Comparison of ENCODE assay signal across 8 cellular contexts in the genomic region with DNA sequence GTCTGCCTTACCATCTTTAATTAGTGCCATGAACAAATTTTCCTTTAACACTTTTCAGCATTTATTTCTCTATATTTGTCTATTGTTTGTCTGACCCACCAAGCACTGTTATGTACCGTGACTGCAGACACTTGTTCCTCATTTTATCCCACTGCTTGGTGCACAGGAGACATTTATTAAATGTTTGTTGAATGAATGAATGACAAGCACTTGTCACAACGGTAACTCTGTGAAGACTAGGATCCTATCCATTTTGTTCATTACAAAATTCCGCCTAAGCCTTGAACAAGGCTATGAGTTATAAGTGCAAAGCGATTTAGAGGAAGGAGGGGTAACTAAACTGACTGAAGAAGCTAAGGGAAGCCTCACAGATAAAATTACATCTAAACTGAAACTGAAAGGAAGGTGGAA. TPM values are rescaled to one million over a fixed set of nuclear protein-coding genes. Genes with fewer than 3 reads are reported as not detected.
DNase-seq lines count a peak whose midpoint lies in the region; ATAC-seq, FAIRE-seq and TF ChIP-seq lines count a peak whose summit lies in the region.

No MANE protein-coding gene starts in this region.

- H3K27me3 Mint-ChIP-seq in T-helper 1 cell treated with Interleukin-12 subunit alpha and Interleukin-12 subunit beta and Interleukin-4 antibody, amounts not matched to agents 30 μg/mL and 1 μg/mL, for 36 hours (ENCODE audit: low read depth): no peaks in the 10 kb centered on the region
- no peaks in the 10 kb centered on the region for H3K27me3 Mint-ChIP-seq in activated naive CD8-positive, alpha-beta T cell

- no peak for TF ChIP-seq CTCF in kidney (IDR thresholded peaks at IDR 0.05; ENCODE audit: borderline replicate concordance, extremely low read depth, insufficient read depth)

- H3K4me1 Mint-ChIP-seq in T-helper 1 cell treated with Interleukin-12 subunit alpha and Interleukin-12 subunit beta and Interleukin-4 antibody, amounts not matched to agents 30 μg/mL and 1 μg/mL, for 36 hours (ENCODE audit: low read depth): peaks cover 45% of the 10 kb centered on the region
- H3K4me1 Mint-ChIP-seq in activated naive CD8-positive, alpha-beta T cell (ENCODE audit: low read depth): peaks cover 48% of the 10 kb centered on the region

- H3K27ac ChIP-seq in kidney (ENCODE audit: low read depth in 2 of 2, low read length in 2 of 2) (peak overlapping the region in 1 of 2 donors; percentile 35), substantia nigra (ENCODE audit: low read depth, low read length, poor library complexity, severe bottlenecking) (peak overlapping the region; percentile 88)

- H3K9me3 Mint-ChIP-seq in T-helper 1 cell treated with Interleukin-12 subunit alpha and Interleukin-12 subunit beta and Interleukin-4 antibody, amounts not matched to agents 30 μg/mL and 1 μg/mL, for 36 hours: no peaks in the 10 kb centered on the region
- H3K9me3 Mint-ChIP-seq in activated naive CD8-positive, alpha-beta T cell (ENCODE audit: low read depth): no peaks in the 10 kb centered on the region

- in situ Hi-C loops in G401 (cut with HindIII; ENCODE audit: low sequenced_read_pairs): no loop called here

- no peak for DNase-seq in T-helper 1 cell
- no peak for DNase-seq in kidney
- no peak for DNase-seq in substantia nigra (lab: John Stamatoyannopoulos, UW)
- no peak for DNase-seq in anterior cingulate cortex (lab: John Stamatoyannopoulos, UW)
- no peak for DNase-seq in G401 (ENCODE audit: low spot score)

- H3K4me3 ChIP-seq in kidney (ENCODE audit: low read length in 2 of 2): peak overlapping the region; percentile 61 to 70

- no peak for ATAC-seq in GM21786 (IDR thresholded peaks at IDR 0.05; ENCODE audit: unreplicated experiment)

- H3K36me3 Mint-ChIP-seq in T-helper 1 cell treated with Interleukin-12 subunit alpha and Interleukin-12 subunit beta and Interleukin-4 antibody, amounts not matched to agents 30 μg/mL and 1 μg/mL, for 36 hours (ENCODE audit: low read depth): peaks cover 11% of the 10 kb centered on the region
- peaks cover 7% of the 10 kb centered on the region for H3K36me3 Mint-ChIP-seq in activated naive CD8-positive, alpha-beta T cell

- H3K27ac Mint-ChIP-seq in T-helper 1 cell treated with Interleukin-12 subunit alpha and Interleukin-12 subunit beta and Interleukin-4 antibody, amounts not matched to agents 30 μg/mL and 1 μg/mL, for 36 hours: peak overlapping the region; percentile 84
- peak overlapping the region; percentile 89 for H3K27ac Mint-ChIP-seq in activated naive CD8-positive, alpha-beta T cell

- peaks cover 6% of the 10 kb centered on the region in 2 donors for H3K4me1 ChIP-seq in kidney (ENCODE audit: control insufficient read depth in 1 of 2, insufficient read depth in 1 of 2, low read depth in 1 of 2, low read length in 2 of 2)

- intact Hi-C loops in kidney (cut with DNase I): no loop called here

- H3K36me3 ChIP-seq in kidney (ENCODE audit: control insufficient read depth in 1 of 2, insufficient read depth in 2 of 2, low read length in 2 of 2): peaks cover 10 to 11% of the 10 kb centered on the region in 2 donors

- FAIRE-seq in kidney (lab: Jason Lieb, UNC): no peak

- H3K4me3 Mint-ChIP-seq in T-helper 1 cell treated with Interleukin-12 subunit alpha and Interleukin-12 subunit beta and Interleukin-4 antibody, amounts not matched to agents 30 μg/mL and 1 μg/mL, for 36 hours: peak overlapping the region; percentile 91
- H3K4me3 Mint-ChIP-seq in activated naive CD8-positive, alpha-beta T cell: peak overlapping the region; percentile 88

- H3K9me3 ChIP-seq in kidney (ENCODE audit: control insufficient read depth in 1 of 2, low read length in 2 of 2): no peaks in the 10 kb centered on the region

- peak overlapping the region in 1 of 2 donors; percentile 19 for H3K9ac ChIP-seq in kidney (ENCODE audit: low read length in 2 of 2)

RNA-seq across cellular contexts. Expression of a gene that starts 0.4 kb away (rescaled TPM):
- 31.1 TPM for total RNA-seq in kidney
- polyA plus RNA-seq in kidney (ENCODE audit: insufficient read depth, low read depth, low replicate concordance): 9.5 TPM
- 28.1 and 28.3 TPM in 2 replicates for total RNA-seq in G401 (2014; rRNA removed; shearing (Covaris generic))

RNA-seq across cellular contexts. Expression of a gene that starts 36.4 kb away (rescaled TPM):
- not detected for total RNA-seq in kidney
- not detected for polyA plus RNA-seq in kidney (ENCODE audit: insufficient read depth, low read depth, low replicate concordance)
- not detected in 2 replicates for total RNA-seq in G401 (2014; rRNA removed; shearing (Covaris generic))

RNA-seq across cellular contexts. Expression of a gene that starts 49.5 kb away (rescaled TPM):
- 125 TPM for total RNA-seq in kidney
- 103 TPM for polyA plus RNA-seq in kidney (ENCODE audit: insufficient read depth, low read depth, low replicate concordance)
- total RNA-seq in G401 (2014; rRNA removed; shearing (Covaris generic)): 20.5 and 24.2 TPM in 2 replicates
